In the genomic region with DNA sequence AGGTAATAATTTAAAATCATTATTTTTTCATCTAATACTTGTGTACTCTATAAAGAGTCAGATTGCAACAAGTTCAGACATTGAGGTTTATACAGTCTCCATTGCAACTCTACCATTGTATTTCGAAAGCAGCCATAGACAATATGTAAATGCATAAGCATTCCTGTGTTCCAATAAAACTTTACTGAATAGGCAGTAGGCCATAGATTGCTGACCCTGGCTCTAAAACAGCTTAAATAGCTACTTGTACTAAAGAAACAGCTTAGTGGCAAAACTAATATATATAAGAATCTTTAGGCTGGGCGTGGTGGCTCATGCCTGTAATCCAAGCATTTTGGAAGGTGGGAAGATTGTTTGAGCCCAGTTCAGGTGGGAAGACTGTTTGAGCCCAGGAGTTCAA, we compare ENCODE assay signal across 7 cellular contexts.
"Had no signal": no experiment of that assay in that cellular context is flagged by ENCODE, and none has a peak within 500 bp of the region (broad histone marks: within the 10 kb centered on the region; RNA-seq: fewer than 3 reads in every experiment).

No MANE protein-coding gene starts in this region.

- ATAC-seq: HCT116 had no signal

- H3K4me3 ChIP-seq: GM23248 had no signal

- H3K9me3 Mint-ChIP-seq: H9, HFFc6 had no signal

- H3K27ac Mint-ChIP-seq: HFFc6 had no signal

- DNase-seq: GM23248, GOT3, H7, H9, HCEC 1CT, HFFc6 had no signal

- H2AFZ ChIP-seq: GM23248 had no signal

- H3K27ac ChIP-seq: GM23248 had no signal

- H3K4me3 Mint-ChIP-seq: H9, HFFc6 had no signal
